Comparison of ENCODE assay signal across 1 cellular context in genomic region chr14:89767861-89768268, GRCh38.
TF ChIP-seq lines count a peak whose summit lies in the region.

No MANE protein-coding gene starts in this region.

TF ChIP-seq in GM12878, 131 proteins besides CTCF, POLR2A, EP300 and RAD21 (continued from another document):
- TF ChIP-seq ZBTB40 (IDR thresholded peaks at IDR 0.05; ENCODE audit: borderline replicate concordance), result peak; percentile 98
- peak; percentile 42 for TF ChIP-seq SKIL (IDR thresholded peaks at IDR 0.05; ENCODE audit: low read depth, poor library complexity, severe bottlenecking)
